In the genomic region with DNA sequence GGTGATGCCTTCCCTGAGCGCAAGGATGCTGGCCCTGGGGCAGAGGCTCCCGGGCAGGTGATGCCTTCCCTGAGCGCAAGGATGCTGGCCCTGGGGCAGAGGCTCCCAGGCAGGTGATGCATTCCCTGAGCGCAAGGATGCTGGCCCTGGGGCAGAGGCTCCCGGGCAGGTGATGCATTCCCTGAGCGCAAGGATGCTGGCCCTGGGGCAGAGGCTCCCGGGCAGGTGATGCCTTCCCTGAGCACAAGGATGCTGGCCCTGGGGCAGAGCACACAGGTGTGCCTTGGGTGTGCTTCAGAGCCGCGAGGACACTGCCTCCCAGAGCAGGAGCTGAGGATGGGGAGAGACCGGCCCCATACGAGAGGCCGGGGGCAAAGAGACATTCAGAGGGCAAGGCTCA, we compare ENCODE assay signal across 6 cellular contexts. TPM values are rescaled to one million over a fixed set of nuclear protein-coding genes. Genes with fewer than 3 reads are reported as not detected.
A peak's percentile ranks its signal among the peaks of the same experiment; 100 is the strongest.
DNase-seq lines count a peak whose midpoint lies in the region; ATAC-seq and TF ChIP-seq lines count a peak whose summit lies in the region.
"Not testable (repeated sequence)": the region's sequence is repeated elsewhere in the genome, so short reads cannot be mapped to it uniquely, and the experiment has no call there.

No MANE protein-coding gene starts in this region.

- not testable (repeated sequence) for TF ChIP-seq CTCF in spleen (IDR thresholded peaks at IDR 0.05 in 8 of 11, conservative IDR thresholded peaks at IDR 0.05 in 3 of 11); type B pancreatic cell (conservative IDR thresholded peaks at IDR 0.05)

- not testable (repeated sequence) for H3K27me3 ChIP-seq in spleen (replicated peaks in 1 of 7)

- peak overlapping the region; percentile 98 for H3K27ac Mint-ChIP-seq in T-helper 17 cell
- peak overlapping the region; percentile 37 for H3K27ac Mint-ChIP-seq in activated naive CD4-positive, alpha-beta T cell treated with anti-CD3 and anti-CD28 coated beads, Interleukin-2, amount 10 ng/mL, durations not matched to agents 7 days and 5 days
- H3K27ac Mint-ChIP-seq in type B pancreatic cell = not testable (repeated sequence)

- H3K36me3 Mint-ChIP-seq in T-helper 17 cell (ENCODE audit: low read depth); type B pancreatic cell: not testable (repeated sequence)
- peaks cover 26% of the 10 kb centered on the region for H3K36me3 Mint-ChIP-seq in activated naive CD4-positive, alpha-beta T cell treated with anti-CD3 and anti-CD28 coated beads, Interleukin-2, amount 10 ng/mL, durations not matched to agents 7 days and 5 days

- H3K4me1 Mint-ChIP-seq in T-helper 17 cell; activated naive CD4-positive, alpha-beta T cell treated with anti-CD3 and anti-CD28 coated beads, Interleukin-2, amount 10 ng/mL, durations not matched to agents 7 days and 5 days; type B pancreatic cell (ENCODE audit: unreplicated experiment): not testable (repeated sequence)

- DNase-seq in T-helper 17 cell; activated naive CD4-positive, alpha-beta T cell treated with anti-CD3 and anti-CD28 coated beads, Interleukin-2, amount 10 ng/mL, durations not matched to agents 7 days and 5 days: not testable (repeated sequence)
- DNase-seq in left lobe of liver (ENCODE audit: low spot score) = peak; percentile 19
- peak; percentile 34 for DNase-seq in posterior vena cava (ENCODE audit: low spot score)
- peak; percentile 62 for DNase-seq in spleen
- peak; percentile 42 for DNase-seq in type B pancreatic cell (ENCODE audit: extremely low spot score, unreplicated experiment)

- H3K27ac ChIP-seq in spleen = not testable (repeated sequence)

- CTCF ChIA-PET in activated naive CD4-positive, alpha-beta T cell treated with anti-CD3 and anti-CD28 coated beads, Interleukin-2, amount 10 ng/mL, durations not matched to agents 7 days and 5 days (lab: Charles Lee) = not testable (repeated sequence)

- peaks cover 0 to 29% (median 0%) of the 10 kb centered on the region in 6 donors for H3K36me3 ChIP-seq in spleen

- not testable (repeated sequence) for TF ChIP-seq POLR2A in spleen (IDR thresholded peaks at IDR 0.05)

- not testable (repeated sequence) for H3K4me3 ChIP-seq in spleen

- not testable (repeated sequence) for H3K9me3 ChIP-seq in T-helper 17 cell (ENCODE audit: control insufficient read depth, low read length, poor library complexity, severe bottlenecking); spleen

- H3K4me1 ChIP-seq in spleen = not testable (repeated sequence)

- not testable (repeated sequence) for H3K27me3 Mint-ChIP-seq in T-helper 17 cell; activated naive CD4-positive, alpha-beta T cell treated with anti-CD3 and anti-CD28 coated beads, Interleukin-2, amount 10 ng/mL, durations not matched to agents 7 days and 5 days; type B pancreatic cell

- H3K9me3 Mint-ChIP-seq in activated naive CD4-positive, alpha-beta T cell treated with anti-CD3 and anti-CD28 coated beads, Interleukin-2, amount 10 ng/mL, durations not matched to agents 7 days and 5 days; type B pancreatic cell: not testable (repeated sequence)

- intact Hi-C loops in posterior vena cava (cut with DNase I); spleen (cut with DNase I; ENCODE audit: low total_unique reads): not testable (repeated sequence)

- not testable (repeated sequence) for H3K4me3 Mint-ChIP-seq in T-helper 17 cell; activated naive CD4-positive, alpha-beta T cell treated with anti-CD3 and anti-CD28 coated beads, Interleukin-2, amount 10 ng/mL, durations not matched to agents 7 days and 5 days; type B pancreatic cell

- not testable (repeated sequence) for ATAC-seq in T-helper 17 cell, left lobe of liver

- WGBS in spleen, 5 donors = 95 to 99% (median 96%) methylated on average over 9 to 12 of the region's 12 CpGs

RNA-seq across cellular contexts. Expression of a gene that starts 22.7 kb away (rescaled TPM):
- total RNA-seq in T-helper 17 cell (1 to 10 TPM; 1.0 to 2.6 TPM), left lobe of liver (1.0 TPM), posterior vena cava (1 to 10 TPM in 1 of 2 donors, under 1 TPM in 1; 0.95 to 1.6 TPM), spleen (1 to 10 TPM; 1.0 to 5.4 (median 2.1) TPM), type B pancreatic cell (ENCODE audit: low replicate concordance) (9.3 and 18.2 TPM in 2 replicates)
- polyA plus RNA-seq in spleen = 1 to 10 TPM; 1.2 to 3.4 (median 2.6) TPM

RNA-seq across cellular contexts. Expression of a gene that starts 22.7 kb away (rescaled TPM):
- 100 to 1,000 TPM; 179 to 200 TPM for total RNA-seq in T-helper 17 cell
- total RNA-seq in left lobe of liver = 19.0 TPM
- total RNA-seq in posterior vena cava = 10 to 100 TPM; 28.6 to 36.0 TPM
- 10 to 100 TPM; 32.2 to 82.9 (median 39.7) TPM for total RNA-seq in spleen
- 10 to 100 TPM; 26.5 to 54.5 (median 38.6) TPM for polyA plus RNA-seq in spleen
- 38.2 and 55.6 TPM in 2 replicates for total RNA-seq in type B pancreatic cell (ENCODE audit: low replicate concordance)
